ENCODE assay signal across 16 cellular contexts in the genomic region with DNA sequence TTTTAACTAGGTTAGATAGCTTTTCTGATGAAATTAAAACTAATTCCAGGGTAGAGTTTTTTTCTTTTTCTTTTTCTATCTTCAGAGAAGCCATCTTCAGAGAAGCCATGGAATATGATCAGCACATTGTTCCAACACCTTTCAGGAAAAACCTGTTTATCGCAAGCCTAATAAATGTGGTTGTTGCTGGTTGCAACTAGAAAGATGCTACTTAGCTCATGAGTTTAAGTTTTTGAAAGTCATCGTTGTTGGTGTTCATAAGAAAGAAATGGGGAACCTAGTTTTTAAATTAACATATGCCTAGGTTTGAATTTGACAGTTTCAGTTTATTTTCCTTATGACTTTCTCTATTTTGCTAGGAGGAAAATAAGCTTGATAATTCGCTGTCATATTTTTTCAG. TPM values are rescaled to one million over a fixed set of nuclear protein-coding genes. Genes with fewer than 3 reads are reported as not detected.
A peak's percentile ranks its signal among the peaks of the same experiment; 100 is the strongest.
DNase-seq lines count a peak whose midpoint lies in the region; ATAC-seq, FAIRE-seq and TF ChIP-seq lines count a peak whose summit lies in the region.
"Had no signal": no experiment of that assay in that cellular context is flagged by ENCODE, and none has a peak within 500 bp of the region (broad histone marks: within the 10 kb centered on the region; RNA-seq: fewer than 3 reads in every experiment).

No MANE protein-coding gene starts in this region.

- DNase-seq in right atrium auricular region (ENCODE audit: low spot score) (no peak), left cardiac atrium (no peak), GM19238 (ENCODE audit: insufficient read length, low spot score) (no peak), nucleus accumbens (lab: John Stamatoyannopoulos, UW) (no peak)
- DNase-seq: activated gamma-delta T cell, KG1, NCI-H1417 treated with DMSO at 0.1 percent for 48 hours, NCI-H446 treated with DMSO at 0.1 percent for 48 hours, Peyer's patch, posterior cingulate gyrus, stomach, T-cell had no signal

- intact Hi-C loops in left cardiac atrium (cut with DNase I), result loop anchor here in 1 of 2 donors (2.0 to 10.0 kb wide), 2 partner anchors 59 to 77 kb away; no protein-coding TSS in a partner anchor

- no peaks in the 10 kb centered on the region for H4K20me1 ChIP-seq in SU-DHL-6 (ENCODE audit: low read depth, low read length)

- peaks cover 0 to 29% of the 10 kb centered on the region in 2 donors for H3K4me1 ChIP-seq in right atrium auricular region

- H3K4me2 ChIP-seq in SU-DHL-6 (ENCODE audit: low read depth, low read length, poor library complexity, severe bottlenecking), result peak overlapping the region; percentile 94

- H2AFZ ChIP-seq in SU-DHL-6 (ENCODE audit: low read depth, low read length, severe bottlenecking), result no peak overlapping the region

- H3K4me3 ChIP-seq in right atrium auricular region (no peak overlapping the region), SU-DHL-6 (ENCODE audit: insufficient read depth, low read length, poor library complexity, severe bottlenecking) (no peak overlapping the region)
- H3K4me3 ChIP-seq: Peyer's patch had no signal

- H3K36me3 ChIP-seq in right atrium auricular region (peaks cover 4% of the 10 kb centered on the region), SU-DHL-6 (ENCODE audit: low read length) (peaks cover 12% of the 10 kb centered on the region; the same call in 1 of the 2 replicates)
- H3K36me3 ChIP-seq: Peyer's patch had no signal

- TF ChIP-seq CTCF in right atrium auricular region (IDR thresholded peaks at IDR 0.05) (no peak), SU-DHL-6 (IDR thresholded peaks at IDR 0.05; ENCODE audit: insufficient read depth, low read length, poor library complexity, severe bottlenecking) (no peak)

- ATAC-seq in left cardiac atrium (no peak), HG03108 (IDR thresholded peaks at IDR 0.05; ENCODE audit: unreplicated experiment) (no peak), GM21381 (IDR thresholded peaks at IDR 0.05; ENCODE audit: unreplicated experiment) (no peak)
- ATAC-seq: T-cell had no signal

- H3K27ac ChIP-seq in right atrium auricular region (peak overlapping the region; percentile 94 to 97), SU-DHL-6 (ENCODE audit: low read depth, low read length) (peak overlapping the region; percentile 67)
- H3K27ac ChIP-seq: Peyer's patch had no signal

- FAIRE-seq in islet of Langerhans (lab: Jason Lieb, UNC), result peak; percentile 82

- peak overlapping the region; percentile 19; the same call in 1 of the 2 replicates for H3K9ac ChIP-seq in SU-DHL-6 (ENCODE audit: low read length)

- H3K9me3 ChIP-seq in right atrium auricular region, result no peaks in the 10 kb centered on the region
- H3K9me3 ChIP-seq in SU-DHL-6 (ENCODE audit: insufficient read depth, low read length), result no peaks in the 10 kb centered on the region
- H3K9me3 ChIP-seq: Peyer's patch, stomach had no signal

- H3K27me3 ChIP-seq in right atrium auricular region (no peaks in the 10 kb centered on the region), SU-DHL-6 (ENCODE audit: low read length) (no peaks in the 10 kb centered on the region)
- H3K27me3 ChIP-seq: Peyer's patch, stomach had no signal

- H3K79me2 ChIP-seq in SU-DHL-6 (ENCODE audit: insufficient read depth, low read length), result peaks cover 100% of the 10 kb centered on the region

- peaks cover 33% of the 10 kb centered on the region for H3F3A ChIP-seq in SU-DHL-6 (ENCODE audit: insufficient read depth)

- H3K9me2 ChIP-seq in SU-DHL-6 (replicated peaks; ENCODE audit: insufficient read depth, low read length), result no peaks in the 10 kb centered on the region

RNA-seq across cellular contexts. Expression of a gene that starts 7.6 kb away (rescaled TPM):
- total RNA-seq in right atrium auricular region (100 to 1,000 TPM in 1 of 2 donors, 10 to 100 TPM in 1; 79.5 to 127 TPM), left cardiac atrium (100 to 1,000 TPM in 1 of 2 donors, 10 to 100 TPM in 1; 73.8 to 178 TPM)
